ENCODE assay signal across 8 cellular contexts in genomic region chr4:2261853-2262144, GRCh38. TPM values are rescaled to one million over a fixed set of nuclear protein-coding genes. Genes with fewer than 3 reads are reported as not detected.
A peak's percentile ranks its signal among the peaks of the same experiment; 100 is the strongest.
DNase-seq lines count a peak whose midpoint lies in the region; ATAC-seq and TF ChIP-seq lines count a peak whose summit lies in the region.

A gene with protein sequence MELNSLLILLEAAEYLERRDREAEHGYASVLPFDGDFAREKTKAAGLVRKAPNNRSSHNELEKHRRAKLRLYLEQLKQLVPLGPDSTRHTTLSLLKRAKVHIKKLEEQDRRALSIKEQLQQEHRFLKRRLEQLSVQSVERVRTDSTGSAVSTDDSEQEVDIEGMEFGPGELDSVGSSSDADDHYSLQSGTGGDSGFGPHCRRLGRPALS (minus strand): TSS chr4:2262109. CDS start chr4:2261980, 129 bp downstream.

- peak; percentile 0 for ATAC-seq in GM19035 (IDR thresholded peaks at IDR 0.05; ENCODE audit: unreplicated experiment)

- peak within 1 kb of the TSS; percentile 69 for H3K4me3 ChIP-seq in Jurkat, Clone E6-1 (ENCODE audit: low read length)
- H3K4me3 ChIP-seq in colonic mucosa (peak within 1 kb of the TSS; percentile 100), urinary bladder (ENCODE audit: low read depth, low read length) (peak within 1 kb of the TSS; percentile 91)

- H3K27me3 ChIP-seq in colonic mucosa = no peaks in the 10 kb centered on the region

- in situ Hi-C loops in KBM-7 (cut with MboI; ENCODE audit: low pct_unique_long_range_greater_than_20kb, low sequenced_read_pairs) = no loop called here

- TF ChIP-seq CTCF in colonic mucosa (IDR thresholded peaks at IDR 0.05) = no peak

- peak within 1 kb of the TSS; percentile 77 to 87 for H3K9ac ChIP-seq in colonic mucosa (ENCODE audit: low read depth in 2 of 2, low read length in 2 of 2)

- H3K36me3 ChIP-seq in colonic mucosa (no peaks in the 10 kb centered on the region), urinary bladder (ENCODE audit: insufficient read depth) (no peaks in the 10 kb centered on the region)

- H3K27ac ChIP-seq in colonic mucosa (peak within 1 kb of the TSS; percentile 85), urinary bladder (ENCODE audit: low read depth) (peak within 1 kb of the TSS; percentile 90)

- DNase-seq in Jurkat, Clone E6-1 (ENCODE audit: low read depth, low spot score) = no peak
- no peak for DNase-seq in colonic mucosa
- no peak for DNase-seq in mesenteric fat pad (ENCODE audit: low spot score)
- no peak for DNase-seq in NAMALWA (ENCODE audit: low spot score)
- DNase-seq in retina = no peak
- no peak for DNase-seq in KBM-7

- H3K4me1 ChIP-seq in colonic mucosa = peaks cover 10% of the 10 kb centered on the region
- H3K4me1 ChIP-seq in urinary bladder (ENCODE audit: insufficient read depth) = no peaks in the 10 kb centered on the region

- H3K9me3 ChIP-seq in colonic mucosa = no peaks in the 10 kb centered on the region

- intact Hi-C loops in colonic mucosa (cut with DNase I) = no loop called here

- WGBS in urinary bladder = under 1% methylated on average over 46 of the region's 46 CpGs

RNA-seq across cellular contexts. Expression of the gene that starts here (rescaled TPM):
- 29.2 TPM for polyA plus RNA-seq in Jurkat, Clone E6-1 (2012; ENCODE audit: insufficient read depth, insufficient read length)
- total RNA-seq in colonic mucosa = 10 to 100 TPM; 36.7 to 43.3 TPM
- 61.3 TPM for total RNA-seq in mesenteric fat pad
- total RNA-seq in urinary bladder = 27.3 TPM
- polyA plus RNA-seq in urinary bladder = 55.2 TPM
